ENCODE assay signal across 3 cellular contexts in the genomic region with DNA sequence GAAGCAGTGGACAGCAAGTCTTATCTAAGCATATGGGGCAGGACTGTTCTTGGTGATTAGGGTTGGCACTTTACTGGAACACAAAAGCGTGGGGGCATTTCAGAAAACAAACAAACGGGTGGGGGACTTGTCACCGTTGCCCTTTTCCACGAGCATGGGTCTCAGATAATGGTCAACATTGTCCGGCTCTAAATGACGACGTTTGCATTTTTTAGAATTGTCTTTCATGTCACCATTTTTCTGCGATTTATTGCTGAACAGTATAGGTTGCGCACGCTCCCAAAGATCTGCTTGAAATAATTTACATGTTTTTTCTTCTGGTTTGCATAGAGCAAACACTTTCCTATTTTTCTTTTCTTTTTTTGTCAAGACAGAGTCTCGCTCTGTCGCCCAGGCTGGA.
TF ChIP-seq lines count a peak whose summit lies in the region.

No MANE protein-coding gene starts in this region.

TF ChIP-seq in A549, 52 proteins besides CTCF, POLR2A, EP300 and RAD21:
- TF ChIP-seq EHF (CRISPR knock-in tag; IDR thresholded peaks at IDR 0.05): no peak
- TF ChIP-seq MAFK (IDR thresholded peaks at IDR 0.05; ENCODE audit: partially characterized antibody): peak; percentile 49
- TF ChIP-seq ZNF302 (CRISPR knock-in tag; IDR thresholded peaks at IDR 0.05): no peak
TF ChIP-seq in A549: peak in this region for 1.

TF ChIP-seq in IMR-90, 13 proteins besides CTCF, POLR2A, EP300 and RAD21:
- peak; percentile 64 for TF ChIP-seq MAFK (IDR thresholded peaks at IDR 0.05; ENCODE audit: low read depth, low read length)
- TF ChIP-seq RFX5 (IDR thresholded peaks at IDR 0.05; ENCODE audit: low read depth, low read length): no peak

TF ChIP-seq in K562, 482 proteins besides CTCF, POLR2A, EP300 and RAD21:
- TF ChIP-seq SP1 (CRISPR knock-in tag; IDR thresholded peaks at IDR 0.05) (no peak), ZNF551 (CRISPR knock-in tag; IDR thresholded peaks at IDR 0.05) (no peak), RFX5 (IDR thresholded peaks at IDR 0.05; ENCODE audit: low read depth, low read length) (no peak), ZZZ3 (IDR thresholded peaks at IDR 0.05) (no peak), TCF3 (CRISPR knock-in tag; IDR thresholded peaks at IDR 0.05) (0 out of 2 replicates have a peak, but pooled peaks have one; percentile 7), MAFK (IDR thresholded peaks at IDR 0.05; ENCODE audit: low read length) (peak; percentile 85), ZKSCAN8 (CRISPR knock-in tag; IDR thresholded peaks at IDR 0.05) (no peak), ZNF316 (IDR thresholded peaks at IDR 0.05) (peak; percentile 80), NFYB (IDR thresholded peaks at IDR 0.05; ENCODE audit: extremely low read depth, insufficient read length) (no peak), ZNF212 (CRISPR knock-in tag; IDR thresholded peaks at IDR 0.05) (no peak), ZNF124 (CRISPR knock-in tag; IDR thresholded peaks at IDR 0.05) (no peak), TBP (optimal IDR thresholded peaks at IDR 0.05; ENCODE audit: low read depth, low read length) (no peak), MAFF (IDR thresholded peaks at IDR 0.05; ENCODE audit: low read length) (peak; percentile 78), EHMT2 (IDR thresholded peaks at IDR 0.05) (no peak), LEF1 (IDR thresholded peaks at IDR 0.05) (no peak), PHB (CRISPR knock-in tag; IDR thresholded peaks at IDR 0.05) (no peak), ATF2 (CRISPR knock-in tag; IDR thresholded peaks at IDR 0.05) (no peak), TAF9B (IDR thresholded peaks at IDR 0.05; ENCODE audit: partially characterized antibody) (no peak), CREB3 (tag; conservative IDR thresholded peaks at IDR 0.05; ENCODE audit: low read depth) (no peak), TSC22D4 (tag; IDR thresholded peaks at IDR 0.05) (no peak), CCAR2 (IDR thresholded peaks at IDR 0.05; ENCODE audit: low read depth, low read length) (no peak), C11orf30 (IDR thresholded peaks at IDR 0.05; ENCODE audit: low read depth) (peak; percentile 53; the same call in 1 of the 2 replicates), SMAD1 (IDR thresholded peaks at IDR 0.05; ENCODE audit: low read depth, low read length, partially characterized antibody) (no peak), ZNF175 (CRISPR knock-in tag; IDR thresholded peaks at IDR 0.05; ENCODE audit: low read depth) (no peak), TRIM28 (IDR thresholded peaks at IDR 0.05) (no peak), NR4A1 (CRISPR knock-in tag; IDR thresholded peaks at IDR 0.05) (no peak), NR4A1 (tag; IDR thresholded peaks at IDR 0.05) (no peak), FOXK1 (CRISPR knock-in tag; IDR thresholded peaks at IDR 0.05; ENCODE audit: borderline replicate concordance) (no peak), MAFG (tag; conservative IDR thresholded peaks at IDR 0.05) (0 out of 2 replicates have a peak, but pooled peaks have one; percentile 22), SOX6 (IDR thresholded peaks at IDR 0.05) (no peak), SETDB1 (IDR thresholded peaks at IDR 0.05; ENCODE audit: low read length) (no peak), RBM39 (optimal IDR thresholded peaks at IDR 0.05; ENCODE audit: low read depth, low read length) (no peak), POLR3G (IDR thresholded peaks at IDR 0.05; ENCODE audit: extremely low read depth, insufficient read length, insufficient replicate concordance) (no peak), RBM17 (IDR thresholded peaks at IDR 0.05; ENCODE audit: borderline replicate concordance, low read depth, low read length) (no peak), ZBTB17 (CRISPR knock-in tag; IDR thresholded peaks at IDR 0.05) (no peak), NBN (IDR thresholded peaks at IDR 0.05; ENCODE audit: low read depth) (no peak), ZNF717 (CRISPR knock-in tag; IDR thresholded peaks at IDR 0.05) (no peak)
- TF ChIP-seq, protein P1, sequence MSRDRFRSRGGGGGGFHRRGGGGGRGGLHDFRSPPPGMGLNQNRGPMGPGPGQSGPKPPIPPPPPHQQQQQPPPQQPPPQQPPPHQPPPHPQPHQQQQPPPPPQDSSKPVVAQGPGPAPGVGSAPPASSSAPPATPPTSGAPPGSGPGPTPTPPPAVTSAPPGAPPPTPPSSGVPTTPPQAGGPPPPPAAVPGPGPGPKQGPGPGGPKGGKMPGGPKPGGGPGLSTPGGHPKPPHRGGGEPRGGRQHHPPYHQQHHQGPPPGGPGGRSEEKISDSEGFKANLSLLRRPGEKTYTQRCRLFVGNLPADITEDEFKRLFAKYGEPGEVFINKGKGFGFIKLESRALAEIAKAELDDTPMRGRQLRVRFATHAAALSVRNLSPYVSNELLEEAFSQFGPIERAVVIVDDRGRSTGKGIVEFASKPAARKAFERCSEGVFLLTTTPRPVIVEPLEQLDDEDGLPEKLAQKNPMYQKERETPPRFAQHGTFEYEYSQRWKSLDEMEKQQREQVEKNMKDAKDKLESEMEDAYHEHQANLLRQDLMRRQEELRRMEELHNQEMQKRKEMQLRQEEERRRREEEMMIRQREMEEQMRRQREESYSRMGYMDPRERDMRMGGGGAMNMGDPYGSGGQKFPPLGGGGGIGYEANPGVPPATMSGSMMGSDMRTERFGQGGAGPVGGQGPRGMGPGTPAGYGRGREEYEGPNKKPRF (IDR thresholded peaks at IDR 0.05; ENCODE audit: low read depth, low read length): no peak
TF ChIP-seq in K562: peak in this region for 6.
